17 cellular contexts compared by ENCODE assay signal in the genomic region with DNA sequence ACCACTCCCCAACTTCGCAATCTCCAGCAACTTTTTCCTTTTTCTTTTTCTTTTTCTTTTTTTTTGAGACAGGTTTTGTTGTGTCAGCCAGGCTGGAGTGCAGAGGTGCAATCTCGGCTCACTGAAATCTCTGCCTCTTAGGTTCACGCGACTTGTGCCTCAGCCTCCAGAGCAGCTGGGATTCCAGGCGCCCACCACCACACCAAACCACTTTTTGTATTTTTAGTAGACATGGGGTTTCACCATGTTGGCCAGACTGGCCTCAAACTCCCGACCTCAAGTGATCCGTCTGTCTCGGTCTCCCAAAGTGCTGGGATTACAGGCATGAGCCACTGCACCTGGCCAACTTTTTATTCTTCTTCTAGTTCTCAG. TPM values are rescaled to one million over a fixed set of nuclear protein-coding genes. Genes with fewer than 3 reads are reported as not detected.
DNase-seq lines count a peak whose midpoint lies in the region; ATAC-seq, FAIRE-seq and TF ChIP-seq lines count a peak whose summit lies in the region.
"Had no signal": no experiment of that assay in that cellular context is flagged by ENCODE, and none has a peak within 500 bp of the region (broad histone marks: within the 10 kb centered on the region; RNA-seq: fewer than 3 reads in every experiment).

No MANE protein-coding gene starts in this region.

- H3K36me3 Mint-ChIP-seq in activated CD4-positive, alpha-beta memory T cell treated with anti-CD3 and anti-CD28 coated beads, Interleukin-2, amount 10 ng/mL, durations not matched to agents 7 days and 5 days (ENCODE audit: low read depth), result no peaks in the 10 kb centered on the region

- no peak; a peak in 1 of 6 replicates for ATAC-seq in A549
- ATAC-seq in GM19438 (IDR thresholded peaks at IDR 0.05; ENCODE audit: low read depth, unreplicated experiment), result peak; percentile 13
- peak; percentile 16 for ATAC-seq in HG03095 (IDR thresholded peaks at IDR 0.05; ENCODE audit: unreplicated experiment)
- ATAC-seq: gastroesophageal sphincter, mucosa of descending colon, psoas muscle had no signal

- no peak for DNase-seq in A549 (ENCODE audit: low read depth in 1 of 2, low spot score in 1 of 2)
- DNase-seq in coronary artery (ENCODE audit: low spot score), result peak; percentile 8
- DNase-seq in NCI-H510A treated with DMSO at 0.1 percent for 48 hours (lab: John Stamatoyannopoulos, UW), result no peak
- DNase-seq in activated naive CD4-positive, alpha-beta T cell treated with anti-CD3 and anti-CD28 coated beads, Interleukin-2, amount 50 U/mL, for 16 hours, result no peak
- no peak for DNase-seq in activated CD4-positive, alpha-beta memory T cell treated with anti-CD3 and anti-CD28 coated beads, Interleukin-2, amount 10 ng/mL, durations not matched to agents 7 days and 5 days
- no peak for DNase-seq in prostate gland (ENCODE audit: low spot score)
- DNase-seq: KG1, mucosa of descending colon, NCI-H1694 treated with DMSO at 0.1 percent for 48 hours, psoas muscle had no signal

- H3K4me1 ChIP-seq in A549 (peaks cover 13% of the 10 kb centered on the region), prostate gland (replicated peaks) (no peaks in the 10 kb centered on the region)
- H3K4me1 ChIP-seq: gastroesophageal sphincter, psoas muscle had no signal

- no peak overlapping the region for H3K4me3 ChIP-seq in A549
- no peak overlapping the region for H3K4me3 ChIP-seq in coronary artery
- H3K4me3 ChIP-seq in prostate gland, result no peak overlapping the region
- H3K4me3 ChIP-seq: gastroesophageal sphincter, mucosa of descending colon, psoas muscle, thoracic aorta had no signal

- H3K9me3 ChIP-seq in A549 (no peaks in the 10 kb centered on the region), prostate gland (no peaks in the 10 kb centered on the region)
- H3K9me3 ChIP-seq: gastroesophageal sphincter, mucosa of descending colon, psoas muscle, thoracic aorta had no signal

- CTCF ChIA-PET in A549 (lab: Yijun Ruan, JAX), result no interaction called here
- CTCF ChIA-PET in activated CD4-positive, alpha-beta memory T cell treated with anti-CD3 and anti-CD28 coated beads, Interleukin-2, amount 10 ng/mL, durations not matched to agents 7 days and 5 days (lab: Charles Lee), result interaction anchor here (1.4 kb wide), 1 partner anchor 40 kb away, joined by 6 read pairs; no protein-coding TSS in a partner anchor

- H3K27me3 ChIP-seq in prostate gland (replicated peaks; ENCODE audit: insufficient read depth), result no peaks in the 10 kb centered on the region
- H3K27me3 ChIP-seq: gastroesophageal sphincter had no signal

- peaks cover 4% of the 10 kb centered on the region for H3K27me3 Mint-ChIP-seq in activated CD4-positive, alpha-beta memory T cell treated with anti-CD3 and anti-CD28 coated beads, Interleukin-2, amount 10 ng/mL, durations not matched to agents 7 days and 5 days

- intact Hi-C loops in prostate gland (cut with DNase I), result no loop called here

- H3K4me3 Mint-ChIP-seq in activated CD4-positive, alpha-beta memory T cell treated with anti-CD3 and anti-CD28 coated beads, Interleukin-2, amount 10 ng/mL, durations not matched to agents 7 days and 5 days, result no peak overlapping the region

- FAIRE-seq in A549 (lab: Jason Lieb, UNC), result no peak
- FAIRE-seq: endometrium, H1, islet of Langerhans had no signal

- TF ChIP-seq CTCF in A549 (IDR thresholded peaks at IDR 0.05), result no peak
- TF ChIP-seq CTCF in coronary artery (IDR thresholded peaks at IDR 0.05), result no peak
- no peak for TF ChIP-seq CTCF in prostate gland (IDR thresholded peaks at IDR 0.05)

- no peak overlapping the region for H3K27ac Mint-ChIP-seq in activated CD4-positive, alpha-beta memory T cell treated with anti-CD3 and anti-CD28 coated beads, Interleukin-2, amount 10 ng/mL, durations not matched to agents 7 days and 5 days

- no peak for TF ChIP-seq POLR2A in A549 (IDR thresholded peaks at IDR 0.05; ENCODE audit: low read length)
- no peak for TF ChIP-seq POLR2A in prostate gland (IDR thresholded peaks at IDR 0.05)

- H3K36me3 ChIP-seq in prostate gland, result no peaks in the 10 kb centered on the region
- H3K36me3 ChIP-seq: gastroesophageal sphincter, thoracic aorta had no signal

- no peaks in the 10 kb centered on the region for H3K9me3 Mint-ChIP-seq in activated CD4-positive, alpha-beta memory T cell treated with anti-CD3 and anti-CD28 coated beads, Interleukin-2, amount 10 ng/mL, durations not matched to agents 7 days and 5 days

- POLR2A ChIA-PET in A549 (lab: Yijun Ruan, JAX), result interaction anchor here (1.1 kb wide), 1 partner anchor 9 kb away, joined by 3 read pairs; no protein-coding TSS in a partner anchor
- POLR2A ChIA-PET in activated CD4-positive, alpha-beta memory T cell treated with anti-CD3 and anti-CD28 coated beads, Interleukin-2, amount 10 ng/mL, durations not matched to agents 7 days and 5 days (lab: Charles Lee), result no interaction called here

- H3K4me1 Mint-ChIP-seq in activated CD4-positive, alpha-beta memory T cell treated with anti-CD3 and anti-CD28 coated beads, Interleukin-2, amount 10 ng/mL, durations not matched to agents 7 days and 5 days, result peaks cover 17% of the 10 kb centered on the region

- H3K27ac ChIP-seq in A549 (peak overlapping the region; percentile 33 to 78; a peak in 5 of 6 replicates), coronary artery (no peak overlapping the region), prostate gland (no peak overlapping the region)
- H3K27ac ChIP-seq: gastroesophageal sphincter, psoas muscle, thoracic aorta had no signal

- TF ChIP-seq RAD21 in A549 (conservative IDR thresholded peaks at IDR 0.05 in 1 of 2, IDR thresholded peaks at IDR 0.05 in 1 of 2), result no peak

- 88% methylated on average over 8 of the region's 8 CpGs for WGBS in A549 (ENCODE audit: missing lambda C conversion rate)
- 93% methylated on average over 8 of the region's 8 CpGs for WGBS in prostate gland

- peak overlapping the region; percentile 56 for H3K4me2 ChIP-seq in A549

- TF ChIP-seq EP300 in A549 (IDR thresholded peaks at IDR 0.05), result no peak

TF ChIP-seq in A549, 52 proteins besides CTCF, POLR2A, EP300 and RAD21:
- no peak for TF ChIP-seq EHMT2 (IDR thresholded peaks at IDR 0.05; ENCODE audit: low read depth)

RNA-seq across cellular contexts. Expression of gene KIAA1549, which starts 55.0 kb away (rescaled TPM):
- 4.1 and 9.2 TPM in 2 replicates for polyA plus RNA-seq in A549 (2011; rRNA removed)
- polyA plus RNA-seq in A549 (2012; cell fraction: cytosol; rRNA removed), result 2.0 and 2.9 TPM in 2 replicates
- 3.7 and 5.2 TPM in 2 replicates for polyA plus RNA-seq in A549 (2012; cell fraction: nucleus; rRNA removed)
- 4.4 to 4.7 TPM (median 4.7 TPM) in 3 replicates for polyA plus RNA-seq in A549 (2017; fragmentation: RNase III; extraction: RNeasy Plus Mini Kit Qiagen cat#74134 plus additional on column Dnase treatment)
- 13.1 and 13.3 TPM in 2 replicates for polyA minus RNA-seq in A549 (2011; rRNA and poly(A)+ RNA removed)
- under 1 TPM; 0.33 to 0.40 TPM for total RNA-seq in activated CD4-positive, alpha-beta memory T cell treated with anti-CD3 and anti-CD28 coated beads, Interleukin-2, amount 10 ng/mL, durations not matched to agents 7 days and 5 days
- 1 to 10 TPM; 3.7 to 8.8 TPM for total RNA-seq in prostate gland

Comparison
In these comparisons a context has a peak if more than half of its experiments do, and no peak if none do; other contexts are left out.
1. ATAC-seq: peak in GM19438 (single experiment) and HG03095 (single experiment); none in A549 (0 of 2).
2. H3K27ac ChIP-seq: peak in A549 (2 of 2); none in coronary artery (0 of 2) and prostate gland (0 of 2).